Comparison of ENCODE assay signal across 27 cellular contexts in the genomic region with DNA sequence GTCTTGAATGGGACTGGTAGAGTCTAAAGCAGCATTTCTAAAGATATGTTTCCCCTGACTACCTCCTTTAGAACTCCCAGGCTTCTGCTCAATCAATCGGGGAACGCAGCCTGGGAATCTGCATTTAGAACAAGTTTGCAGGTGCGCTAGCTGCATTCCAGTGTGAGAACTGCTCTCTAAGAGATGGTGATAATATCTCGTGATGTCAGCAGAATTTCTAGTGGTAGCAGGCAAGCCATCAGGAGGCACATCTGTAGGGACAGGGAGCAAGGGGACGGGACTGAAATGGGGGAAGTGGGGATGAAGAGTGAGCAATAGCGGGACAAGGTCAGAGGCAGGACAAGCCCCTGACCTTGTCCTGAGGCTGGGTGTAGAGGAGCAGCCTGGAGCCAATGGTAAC.
"Had no signal": no experiment of that assay in that cellular context is flagged by ENCODE, and none has a peak within 500 bp of the region (broad histone marks: within the 10 kb centered on the region; RNA-seq: fewer than 3 reads in every experiment).

No MANE protein-coding gene starts in this region.

- ATAC-seq: effector memory CD8-positive, alpha-beta T cell; esophagus mucosa; gastrocnemius medialis; heart right ventricle; left cardiac atrium; left lung; left ventricle myocardium superior; lower lobe of right lung had no signal

- H3K36me3 ChIP-seq: colonic mucosa, esophagus squamous epithelium, gastrocnemius medialis, heart right ventricle, left lung, lower lobe of right lung had no signal

- H3K27me3 ChIP-seq: colonic mucosa, dorsolateral prefrontal cortex, esophagus squamous epithelium, gastrocnemius medialis, heart right ventricle, left lung had no signal

- DNase-seq: colonic mucosa; cortex of kidney; dermis blood vessel endothelial cell; dorsolateral prefrontal cortex; effector CD8-positive, alpha-beta T cell; effector memory CD8-positive, alpha-beta T cell; endodermal cell; erythroblast; esophagus squamous epithelium; foreskin fibroblast; foreskin melanocyte; gastrocnemius medialis; glutamatergic neuron; head of caudate nucleus; heart right ventricle; hippocampal formation; left cardiac atrium; left lung; left ventricle myocardium superior; lower lobe of right lung; mesendoderm; midbrain had no signal

- H3K9me3 ChIP-seq: colonic mucosa, esophagus squamous epithelium, gastrocnemius medialis, heart right ventricle, left lung, lower lobe of right lung had no signal

- H3K4me1 ChIP-seq: colonic mucosa, heart right ventricle, left lung, lower lobe of right lung had no signal

- FAIRE-seq: endometrium, islet of Langerhans, keratinocyte had no signal

- H3K4me3 ChIP-seq: colonic mucosa, dorsolateral prefrontal cortex, esophagus squamous epithelium, gastrocnemius medialis, heart right ventricle, left lung, lower lobe of right lung had no signal

- H3K27ac ChIP-seq: colonic mucosa, dorsolateral prefrontal cortex, epithelial cell of prostate, esophagus squamous epithelium, gastrocnemius medialis, heart right ventricle, left lung, lower lobe of right lung had no signal
